ENCODE assay signal across 1 cellular context in genomic region chr6:24933266-24933665, GRCh38.
TF ChIP-seq lines count a peak whose summit lies in the region.

No MANE protein-coding gene starts in this region.

TF ChIP-seq in WTC11, 78 proteins besides CTCF, POLR2A, EP300 and RAD21 (continued from another document):
- no peak for TF ChIP-seq ARID4B (CRISPR knock-in tag; IDR thresholded peaks at IDR 0.05; ENCODE audit: borderline replicate concordance)
